Comparison of ENCODE assay signal across 3 cellular contexts in the genomic region with DNA sequence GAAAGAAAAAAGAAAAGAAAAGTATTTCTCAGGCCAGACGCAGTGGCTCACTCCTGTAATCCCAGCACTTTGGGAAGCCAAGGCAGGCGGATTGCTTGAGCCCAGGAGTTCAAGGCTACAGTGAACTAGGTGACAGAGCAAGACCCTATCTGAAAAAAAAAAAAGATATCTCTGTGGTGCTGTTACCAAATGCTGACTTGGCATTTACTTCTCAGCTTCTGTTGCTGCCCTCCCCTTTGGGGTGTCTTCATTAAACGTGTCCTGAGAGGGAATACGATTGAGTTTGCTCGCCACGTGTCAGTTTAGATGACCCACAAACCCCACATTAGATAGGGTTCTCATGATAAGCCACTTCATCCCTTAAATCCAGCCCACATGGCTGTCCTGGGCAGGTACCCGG.
A peak's percentile ranks its signal among the peaks of the same experiment; 100 is the strongest.
TF ChIP-seq lines count a peak whose summit lies in the region.

No MANE protein-coding gene starts in this region.

TF ChIP-seq in A549, 52 proteins besides CTCF, POLR2A, EP300 and RAD21:
- TF ChIP-seq MAFK (IDR thresholded peaks at IDR 0.05; ENCODE audit: partially characterized antibody) = peak; percentile 95
- no peak for TF ChIP-seq CBX2 (IDR thresholded peaks at IDR 0.05; ENCODE audit: borderline replicate concordance, low read depth)
TF ChIP-seq in A549: peak in this region for 1.

TF ChIP-seq in IMR-90, 13 proteins besides CTCF, POLR2A, EP300 and RAD21:
- TF ChIP-seq SMC3 (IDR thresholded peaks at IDR 0.05; ENCODE audit: low read depth, low read length) (no peak), MAFK (IDR thresholded peaks at IDR 0.05; ENCODE audit: low read depth, low read length) (peak; percentile 96), FOS (IDR thresholded peaks at IDR 0.05; ENCODE audit: low read depth, low read length) (no peak), CEBPB (IDR thresholded peaks at IDR 0.05; ENCODE audit: low read depth, low read length) (no peak), RFX5 (IDR thresholded peaks at IDR 0.05; ENCODE audit: low read depth, low read length) (no peak), BHLHE40 (IDR thresholded peaks at IDR 0.05; ENCODE audit: low read depth, low read length) (no peak)
- TF ChIP-seq, protein P1, sequence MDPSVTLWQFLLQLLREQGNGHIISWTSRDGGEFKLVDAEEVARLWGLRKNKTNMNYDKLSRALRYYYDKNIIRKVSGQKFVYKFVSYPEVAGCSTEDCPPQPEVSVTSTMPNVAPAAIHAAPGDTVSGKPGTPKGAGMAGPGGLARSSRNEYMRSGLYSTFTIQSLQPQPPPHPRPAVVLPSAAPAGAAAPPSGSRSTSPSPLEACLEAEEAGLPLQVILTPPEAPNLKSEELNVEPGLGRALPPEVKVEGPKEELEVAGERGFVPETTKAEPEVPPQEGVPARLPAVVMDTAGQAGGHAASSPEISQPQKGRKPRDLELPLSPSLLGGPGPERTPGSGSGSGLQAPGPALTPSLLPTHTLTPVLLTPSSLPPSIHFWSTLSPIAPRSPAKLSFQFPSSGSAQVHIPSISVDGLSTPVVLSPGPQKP (IDR thresholded peaks at IDR 0.05; ENCODE audit: borderline replicate concordance, low read depth, low read length) = no peak
TF ChIP-seq in IMR-90: peak in this region for 1.

TF ChIP-seq in K562, 482 proteins besides CTCF, POLR2A, EP300 and RAD21:
- TF ChIP-seq BDP1 (IDR thresholded peaks at IDR 0.05; ENCODE audit: insufficient read depth, insufficient read length) = no peak
- TF ChIP-seq, protein P2, sequence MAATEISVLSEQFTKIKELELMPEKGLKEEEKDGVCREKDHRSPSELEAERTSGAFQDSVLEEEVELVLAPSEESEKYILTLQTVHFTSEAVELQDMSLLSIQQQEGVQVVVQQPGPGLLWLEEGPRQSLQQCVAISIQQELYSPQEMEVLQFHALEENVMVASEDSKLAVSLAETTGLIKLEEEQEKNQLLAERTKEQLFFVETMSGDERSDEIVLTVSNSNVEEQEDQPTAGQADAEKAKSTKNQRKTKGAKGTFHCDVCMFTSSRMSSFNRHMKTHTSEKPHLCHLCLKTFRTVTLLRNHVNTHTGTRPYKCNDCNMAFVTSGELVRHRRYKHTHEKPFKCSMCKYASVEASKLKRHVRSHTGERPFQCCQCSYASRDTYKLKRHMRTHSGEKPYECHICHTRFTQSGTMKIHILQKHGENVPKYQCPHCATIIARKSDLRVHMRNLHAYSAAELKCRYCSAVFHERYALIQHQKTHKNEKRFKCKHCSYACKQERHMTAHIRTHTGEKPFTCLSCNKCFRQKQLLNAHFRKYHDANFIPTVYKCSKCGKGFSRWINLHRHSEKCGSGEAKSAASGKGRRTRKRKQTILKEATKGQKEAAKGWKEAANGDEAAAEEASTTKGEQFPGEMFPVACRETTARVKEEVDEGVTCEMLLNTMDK (IDR thresholded peaks at IDR 0.05; ENCODE audit: borderline replicate concordance, insufficient read depth, low read depth, low read length, poor library complexity, severe bottlenecking) = no peak
- TF ChIP-seq MAFK (IDR thresholded peaks at IDR 0.05; ENCODE audit: low read length) = peak; percentile 97
- TF ChIP-seq ZNF316 (IDR thresholded peaks at IDR 0.05) = peak; percentile 97
- TF ChIP-seq ELF2 (CRISPR knock-in tag; IDR thresholded peaks at IDR 0.05) = no peak
- TF ChIP-seq MAFF (IDR thresholded peaks at IDR 0.05; ENCODE audit: low read length) = peak; percentile 94
- peak; percentile 95 for TF ChIP-seq MAFG (tag; conservative IDR thresholded peaks at IDR 0.05)
- TF ChIP-seq C11orf30 (IDR thresholded peaks at IDR 0.05; ENCODE audit: low read depth) = peak; percentile 93
